1 cellular context compared by ENCODE assay signal in genomic region chr16:9047689-9048301, GRCh38.
A peak's percentile ranks its signal among the peaks of the same experiment; 100 is the strongest.
TF ChIP-seq lines count a peak whose summit lies in the region.

No MANE protein-coding gene starts in this region.

TF ChIP-seq in K562, 482 proteins besides CTCF, POLR2A, EP300 and RAD21 (continued from another document and continues in another):
- TF ChIP-seq ARNT (IDR thresholded peaks at IDR 0.05) (peak in 1 of 2 experiments; percentile 69; a peak in 1 of 4 replicates), CBFA2T3 (IDR thresholded peaks at IDR 0.05) (peak; percentile 51; the same call in 1 of the 2 replicates), GABPA (tag; conservative IDR thresholded peaks at IDR 0.05; ENCODE audit: low read depth) (0 out of 2 replicates have a peak, but pooled peaks have one; percentile 24), CXXC5 (CRISPR knock-in tag; IDR thresholded peaks at IDR 0.05) (0 out of 2 replicates have a peak, but pooled peaks have one; percentile 6), EP400 (IDR thresholded peaks at IDR 0.05) (peak; percentile 42; the same call in 1 of the 2 replicates), FOXK2 (conservative IDR thresholded peaks at IDR 0.05 in 1 of 2, IDR thresholded peaks at IDR 0.05 in 1 of 2; ENCODE audit: low read depth in 2 of 2) (peak in 1 of 2 experiments; percentile 37; a peak in 1 of 4 replicates), ADNP (tag; IDR thresholded peaks at IDR 0.05) (peak; percentile 30; the same call in 1 of the 2 replicates), MAFF (IDR thresholded peaks at IDR 0.05; ENCODE audit: low read length) (peak; percentile 100), ZEB2 (IDR thresholded peaks at IDR 0.05) (peak; percentile 34; the same call in 1 of the 2 replicates), BACH1 (tag; IDR thresholded peaks at IDR 0.05) (peak; percentile 100), RFX1 (IDR thresholded peaks at IDR 0.05) (peak; percentile 66), SOX6 (IDR thresholded peaks at IDR 0.05) (peak; percentile 93), ATF1 (CRISPR knock-in tag; IDR thresholded peaks at IDR 0.05) (no peak), ATF1 (tag; IDR thresholded peaks at IDR 0.05) (peak; percentile 49; the same call in 1 of the 2 replicates), ZNF316 (IDR thresholded peaks at IDR 0.05) (peak; percentile 100), CBX3 (IDR thresholded peaks at IDR 0.05; ENCODE audit: borderline replicate concordance in 1 of 2, low read length in 2 of 2) (peak in 1 of 2 experiments; percentile 58; a peak in 1 of 3 replicates), HMGXB4 (CRISPR knock-in tag; IDR thresholded peaks at IDR 0.05) (no peak), NCOA1 (IDR thresholded peaks at IDR 0.05; ENCODE audit: low read depth) (peak; percentile 51; the same call in 1 of the 2 replicates), NFE2L1 (tag; IDR thresholded peaks at IDR 0.05; ENCODE audit: borderline replicate concordance, low read depth) (peak; percentile 91), MEF2D (tag; conservative IDR thresholded peaks at IDR 0.05; ENCODE audit: low read depth) (no peak), FOS (IDR thresholded peaks at IDR 0.05; ENCODE audit: extremely low read depth, insufficient read length) (peak; percentile 90), ESRRA (IDR thresholded peaks at IDR 0.05; ENCODE audit: borderline replicate concordance, low read depth) (peak; percentile 75), DPF2 (IDR thresholded peaks at IDR 0.05) (peak; percentile 98), MYC (IDR thresholded peaks at IDR 0.05; ENCODE audit: low read depth, low read length) (peak; percentile 43; the same call in 1 of the 2 replicates), MYC (CRISPR knock-in tag; IDR thresholded peaks at IDR 0.05; ENCODE audit: borderline replicate concordance, low read depth) (no peak), CCNT2 (IDR thresholded peaks at IDR 0.05; ENCODE audit: borderline replicate concordance, extremely low read depth, insufficient read length, low read depth, low read length) (peak; percentile 62), GATAD2B (IDR thresholded peaks at IDR 0.05; ENCODE audit: borderline replicate concordance) (no peak; the same call in 1 of the 2 replicates), MTA2 (IDR thresholded peaks at IDR 0.05; ENCODE audit: low read depth) (no peak), STAT5A (IDR thresholded peaks at IDR 0.05; ENCODE audit: borderline replicate concordance, low read length) (peak; percentile 20; the same call in 1 of the 2 replicates), BRD9 (IDR thresholded peaks at IDR 0.05; ENCODE audit: low read depth, partially characterized antibody) (no peak), ATF7 (IDR thresholded peaks at IDR 0.05) (peak; percentile 90), PML (IDR thresholded peaks at IDR 0.05; ENCODE audit: low read length) (0 out of 2 replicates have a peak, but pooled peaks have one; percentile 30), SRSF9 (IDR thresholded peaks at IDR 0.05; ENCODE audit: borderline replicate concordance, low read depth, low read length) (no peak), ZNF24 (IDR thresholded peaks at IDR 0.05) (no peak), HDAC1 (IDR thresholded peaks at IDR 0.05) (peak in 1 of 2 experiments; percentile 79; a peak in 1 of 4 replicates), SMARCE1 (IDR thresholded peaks at IDR 0.05) (peak; percentile 99), L3MBTL2 (IDR thresholded peaks at IDR 0.05) (no peak; the same call in 1 of the 2 replicates), EHMT2 (IDR thresholded peaks at IDR 0.05) (peak; percentile 27; the same call in 1 of the 2 replicates), MAFG (tag; conservative IDR thresholded peaks at IDR 0.05) (peak; percentile 100), ETV6 (IDR thresholded peaks at IDR 0.05; ENCODE audit: borderline replicate concordance in 1 of 2, low read depth in 2 of 2, low read length in 1 of 2) (peak; percentile 72 to 78; a peak in 1 of 4 replicates), ETV6 (CRISPR knock-in tag; IDR thresholded peaks at IDR 0.05; ENCODE audit: borderline replicate concordance) (no peak), CHD2 (IDR thresholded peaks at IDR 0.05; ENCODE audit: low read depth, low read length) (no peak), TCF3 (CRISPR knock-in tag; IDR thresholded peaks at IDR 0.05) (0 out of 2 replicates have a peak, but pooled peaks have one; percentile 8), CREB3L1 (IDR thresholded peaks at IDR 0.05; ENCODE audit: borderline replicate concordance, low read depth) (no peak), ETV1 (tag; conservative IDR thresholded peaks at IDR 0.05; ENCODE audit: low read depth) (peak; percentile 50), ZZZ3 (IDR thresholded peaks at IDR 0.05) (no peak), VEZF1 (CRISPR knock-in tag; IDR thresholded peaks at IDR 0.05) (0 out of 2 replicates have a peak, but pooled peaks have one; percentile 20), SMARCA4 (IDR thresholded peaks at IDR 0.05) (peak; percentile 97), SMAD4 (CRISPR knock-in tag; conservative IDR thresholded peaks at IDR 0.05) (0 out of 2 replicates have a peak, but pooled peaks have one; percentile 33), ATF3 (IDR thresholded peaks at IDR 0.05) (peak; percentile 100), ATF3 (CRISPR knock-in tag; conservative IDR thresholded peaks at IDR 0.05) (peak; percentile 98), NFE2 (IDR thresholded peaks at IDR 0.05; ENCODE audit: low read depth) (peak; percentile 99), ZNF311 (CRISPR knock-in tag; IDR thresholded peaks at IDR 0.05) (no peak), ZNF395 (CRISPR knock-in tag; IDR thresholded peaks at IDR 0.05) (no peak), TAF1 (IDR thresholded peaks at IDR 0.05; ENCODE audit: control insufficient read depth, extremely low read depth, insufficient read depth, low read length, severe bottlenecking) (peak; percentile 45), ARHGAP35 (IDR thresholded peaks at IDR 0.05; ENCODE audit: partially characterized antibody) (no peak), RCOR1 (IDR thresholded peaks at IDR 0.05; ENCODE audit: borderline replicate concordance in 1 of 2, low read depth in 2 of 2, low read length in 2 of 2) (peak; percentile 87 to 99; a peak in 3 of 4 replicates), MYNN (IDR thresholded peaks at IDR 0.05) (peak; percentile 56; the same call in 1 of the 2 replicates), MYNN (CRISPR knock-in tag; IDR thresholded peaks at IDR 0.05) (no peak), MTA1 (IDR thresholded peaks at IDR 0.05; ENCODE audit: borderline replicate concordance) (0 out of 2 replicates have a peak, but pooled peaks have one; percentile 35), TBL1XR1 (IDR thresholded peaks at IDR 0.05; ENCODE audit: low read length in 2 of 2) (peak in 1 of 2 experiments; percentile 55; a peak in 2 of 4 replicates), MAFK (IDR thresholded peaks at IDR 0.05; ENCODE audit: low read length) (peak; percentile 99), ZNF76 (CRISPR knock-in tag; IDR thresholded peaks at IDR 0.05; ENCODE audit: borderline replicate concordance) (no peak), NBN (IDR thresholded peaks at IDR 0.05; ENCODE audit: low read depth) (peak; percentile 52; the same call in 1 of the 2 replicates), SPI1 (IDR thresholded peaks at IDR 0.05; ENCODE audit: borderline replicate concordance, low read depth, low read length) (peak; percentile 59), RFX5 (IDR thresholded peaks at IDR 0.05; ENCODE audit: low read depth, low read length) (0 out of 2 replicates have a peak, but pooled peaks have one; percentile 12), SMARCC2 (IDR thresholded peaks at IDR 0.05; ENCODE audit: low read depth) (peak; percentile 97), JUND (IDR thresholded peaks at IDR 0.05; ENCODE audit: borderline replicate concordance, low read depth, low read length) (peak; percentile 100), JUND (tag; IDR thresholded peaks at IDR 0.05; ENCODE audit: borderline replicate concordance, low read depth, low read length) (peak; percentile 100), JUN (IDR thresholded peaks at IDR 0.05; ENCODE audit: borderline replicate concordance, low read depth, low read length) (peak; percentile 100), JUN (CRISPR knock-in tag; IDR thresholded peaks at IDR 0.05; ENCODE audit: borderline replicate concordance) (peak; percentile 92; the same call in 1 of the 2 replicates), POLR2G (IDR thresholded peaks at IDR 0.05; ENCODE audit: low read depth, low read length) (no peak), ZBTB9 (CRISPR knock-in tag; IDR thresholded peaks at IDR 0.05) (no peak), ARID1B (IDR thresholded peaks at IDR 0.05) (peak; percentile 92), CREM (IDR thresholded peaks at IDR 0.05; ENCODE audit: low read depth) (peak; percentile 31; the same call in 1 of the 2 replicates)
